In the genomic region with DNA sequence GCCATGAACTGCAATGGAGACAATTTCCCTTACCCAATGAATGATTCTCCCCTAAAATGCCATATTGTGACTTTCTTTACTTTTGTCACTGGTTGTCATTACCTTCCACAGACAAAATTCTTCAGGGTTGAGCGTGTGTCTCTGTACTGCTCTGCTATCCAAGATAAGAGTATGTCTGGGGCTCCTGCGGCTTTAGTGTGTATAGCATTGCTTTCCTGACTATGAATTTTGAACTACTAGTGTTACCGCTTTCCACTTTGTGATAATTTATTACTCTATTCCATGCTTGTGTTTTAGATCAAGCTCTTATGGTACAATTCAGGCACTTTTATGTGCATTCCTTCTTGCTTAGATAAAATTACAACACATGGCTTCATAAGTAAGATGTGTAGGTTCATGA, we compare ENCODE assay signal across 27 cellular contexts. TPM values are rescaled to one million over a fixed set of nuclear protein-coding genes. Genes with fewer than 3 reads are reported as not detected.
"Had no signal": no experiment of that assay in that cellular context is flagged by ENCODE, and none has a peak within 500 bp of the region (broad histone marks: within the 10 kb centered on the region; RNA-seq: fewer than 3 reads in every experiment).

No MANE protein-coding gene starts in this region.

- DNase-seq: hippocampal formation; kidney glomerular epithelial cell; left cardiac atrium; left lung; lower lobe of right lung; mammary epithelial cell; mesendoderm; naive thymus-derived CD8-positive, alpha-beta T cell; nucleus accumbens; pancreas; posterior cingulate gyrus; right lobe of liver; stimulated activated CD4-positive, alpha-beta T cell treated with anti-CD3 and anti-CD28 coated beads, Interleukin-12 subunit alpha, Interleukin-12 subunit beta, amount 100 ng/mL, for 4 hours; stimulated activated CD4-positive, alpha-beta T cell treated with anti-CD3 and anti-CD28 coated beads, Interleukin-15, amount 100 ng/mL, for 24 hours; stimulated activated CD4-positive, alpha-beta T cell treated with anti-CD3 and anti-CD28 coated beads, Interleukin-2, amount 100 ng/mL, for 24 hours; stimulated activated CD4-positive, alpha-beta T cell treated with anti-CD3 and anti-CD28 coated beads, Interleukin-4, amount 100 ng/mL, for 1 hour; stimulated activated naive B cell treated with anti-CD40 and anti-IgM and Interleukin-4, amounts not matched to agents 10 μg/mL and 1 μg/mL and 100 μg/mL, for 72 hours; stimulated activated naive CD8-positive, alpha-beta T cell treated with anti-CD3 and anti-CD28 coated beads, Interleukin-15, Interleukin-2, amounts not matched to agents 100 U/mL and 50 U/mL, for 24 hours; stomach; testis; thyroid gland; transverse colon; upper lobe of left lung had no signal

- H3K27ac ChIP-seq: left lung, lower lobe of right lung, pancreas, right atrium auricular region, right lobe of liver, stomach, testis, thyroid gland, transverse colon, upper lobe of left lung, vagina had no signal

- H3K9me3 Mint-ChIP-seq: naive thymus-derived CD8-positive, alpha-beta T cell; nephron; neural crest cell; stimulated activated naive B cell treated with anti-CD40 and anti-IgM and Interleukin-4, amounts not matched to agents 10 μg/mL and 1 μg/mL and 100 μg/mL, for 72 hours had no signal

- H3K27me3 Mint-ChIP-seq: stimulated activated naive B cell treated with anti-CD40 and anti-IgM and Interleukin-4, amounts not matched to agents 10 μg/mL and 1 μg/mL and 100 μg/mL, for 72 hours had no signal

- H3K9me3 ChIP-seq: left lung, lower lobe of right lung, pancreas, right atrium auricular region, right lobe of liver, stomach, testis, thyroid gland, transverse colon, upper lobe of left lung, vagina had no signal

- H3K27ac Mint-ChIP-seq: naive thymus-derived CD8-positive, alpha-beta T cell; nephron; stimulated activated naive B cell treated with anti-CD40 and anti-IgM and Interleukin-4, amounts not matched to agents 10 μg/mL and 1 μg/mL and 100 μg/mL, for 72 hours had no signal

- H3K4me3 ChIP-seq: left lung, lower lobe of right lung, pancreas, right atrium auricular region, right lobe of liver, stomach, testis, thyroid gland, transverse colon, upper lobe of left lung, vagina had no signal

- H3K4me1 ChIP-seq: left lung, lower lobe of right lung, right atrium auricular region, right lobe of liver, testis, thyroid gland, upper lobe of left lung, vagina had no signal

- H3K36me3 Mint-ChIP-seq: naive thymus-derived CD8-positive, alpha-beta T cell had no signal

- H3K4me3 Mint-ChIP-seq: naive thymus-derived CD8-positive, alpha-beta T cell; nephron; neural crest cell; stimulated activated naive B cell treated with anti-CD40 and anti-IgM and Interleukin-4, amounts not matched to agents 10 μg/mL and 1 μg/mL and 100 μg/mL, for 72 hours had no signal

- H3K4me1 Mint-ChIP-seq: neural crest cell had no signal

- H3K36me3 ChIP-seq: left lung, lower lobe of right lung, pancreas, right atrium auricular region, right lobe of liver, stomach, thyroid gland, transverse colon, upper lobe of left lung, vagina had no signal

RNA-seq across cellular contexts. Expression of gene MEF2C, which starts 51.4 kb away (rescaled TPM):
- polyA plus RNA-seq: mammary epithelial cell had no signal
